15 cellular contexts compared by ENCODE assay signal in genomic region chr1:112110031-112110430, GRCh38.
DNase-seq lines count a peak whose midpoint lies in the region; ATAC-seq, FAIRE-seq and TF ChIP-seq lines count a peak whose summit lies in the region.
"Had no signal": no experiment of that assay in that cellular context is flagged by ENCODE, and none has a peak within 500 bp of the region (broad histone marks: within the 10 kb centered on the region; RNA-seq: fewer than 3 reads in every experiment).

No MANE protein-coding gene starts in this region.

- TF ChIP-seq CTCF in MCF 10A (IDR thresholded peaks at IDR 0.05; ENCODE audit: unreplicated experiment) (no peak), breast epithelium (IDR thresholded peaks at IDR 0.05) (no peak), bronchial epithelial cell (IDR thresholded peaks at IDR 0.05; ENCODE audit: insufficient read depth, low read length, severe bottlenecking) (no peak), lung (IDR thresholded peaks at IDR 0.05; ENCODE audit: control extremely low read depth, extremely low read depth) (no peak), upper lobe of right lung (IDR thresholded peaks at IDR 0.05) (no peak)

- no peaks in the 10 kb centered on the region for H3K9me3 ChIP-seq in breast epithelium
- peaks cover 0 to 2% of the 10 kb centered on the region in 2 donors for H3K9me3 ChIP-seq in lung (ENCODE audit: control insufficient read depth in 2 of 2, insufficient read depth in 1 of 2, low read length in 1 of 2)
- no peaks in the 10 kb centered on the region for H3K9me3 ChIP-seq in upper lobe of right lung
- H3K9me3 ChIP-seq in CD4-positive, alpha-beta memory T cell (ENCODE audit: control insufficient read depth in 1 of 2, low read length in 2 of 2), result no peaks in the 10 kb centered on the region
- H3K9me3 ChIP-seq: Peyer's patch had no signal

- H3K4me3 ChIP-seq in breast epithelium (no peak overlapping the region), bronchial epithelial cell (ENCODE audit: low read depth, low read length) (no peak overlapping the region), lung (no peak overlapping the region), upper lobe of right lung (no peak overlapping the region)
- H3K4me3 ChIP-seq in CD4-positive, alpha-beta memory T cell (ENCODE audit: low read length in 2 of 2), result no peak overlapping the region
- H3K4me3 ChIP-seq: BLaER1, Peyer's patch had no signal

- no peak overlapping the region for H3K27ac Mint-ChIP-seq in MCF 10A (ENCODE audit: low read depth, unreplicated experiment)
- H3K27ac Mint-ChIP-seq in CD4-positive, alpha-beta memory T cell, result no peak overlapping the region
- H3K27ac Mint-ChIP-seq: H9 had no signal

- ATAC-seq in lung (ENCODE audit: insufficient read depth, low FRiP score), result peak; percentile 41
- ATAC-seq in upper lobe of right lung, result peak; percentile 78
- ATAC-seq in GM19328 (IDR thresholded peaks at IDR 0.05; ENCODE audit: unreplicated experiment), result no peak

- intact Hi-C loops in MCF 10A (cut with micrococcal nuclease) (no loop called here), breast epithelium (cut with DNase I; ENCODE audit: low total_unique reads) (no loop called here), upper lobe of right lung (cut with DNase I) (no loop called here)
- intact Hi-C loops in CD4-positive, alpha-beta memory T cell (cut with micrococcal nuclease), result no loop called here

- no peaks in the 10 kb centered on the region for H3K4me1 Mint-ChIP-seq in MCF 10A (ENCODE audit: insufficient read depth, unreplicated experiment)
- no peaks in the 10 kb centered on the region for H3K4me1 Mint-ChIP-seq in CD4-positive, alpha-beta memory T cell
- H3K4me1 Mint-ChIP-seq: H9 had no signal

- CTCF ChIA-PET in MCF 10A (lab: Yijun Ruan, JAX), result interaction anchor here (0.6 kb wide), 1 partner anchor 1026 kb away, joined by 3 read pairs; no protein-coding TSS in a partner anchor
- CTCF ChIA-PET in CD4-positive, alpha-beta memory T cell (lab: Charles Lee; ENCODE audit: partially characterized antibody), result interaction anchor here (0.6 kb wide), 1 partner anchor 1183 kb away, joined by 3 read pairs; no protein-coding TSS in a partner anchor

- no TSS peak for BruUV-seq in MCF 10A (replicated peaks; lab: Mats Ljungman, UMichigan)

- no peaks in the 10 kb centered on the region for H3K36me3 Mint-ChIP-seq in MCF 10A (ENCODE audit: insufficient read depth, unreplicated experiment)
- no peaks in the 10 kb centered on the region for H3K36me3 Mint-ChIP-seq in CD4-positive, alpha-beta memory T cell

- peak; percentile 62 for FAIRE-seq in bronchial epithelial cell (lab: Jason Lieb, UNC)
- FAIRE-seq in GM12892 (lab: Jason Lieb, UNC), result no peak

- H3K9me3 Mint-ChIP-seq in MCF 10A (ENCODE audit: unreplicated experiment), result no peaks in the 10 kb centered on the region
- peaks cover 0 to 9% (median 0%) of the 10 kb centered on the region in 8 donors for H3K9me3 Mint-ChIP-seq in CD4-positive, alpha-beta memory T cell

- POLR2A ChIA-PET in MCF 10A (lab: Yijun Ruan, JAX), result no interaction called here
- POLR2A ChIA-PET in CD4-positive, alpha-beta memory T cell (lab: Charles Lee; ENCODE audit: partially characterized antibody), result no interaction called here

- H3K36me3 ChIP-seq in breast epithelium (no peaks in the 10 kb centered on the region), bronchial epithelial cell (ENCODE audit: control insufficient read depth, insufficient read depth, low read length) (no peaks in the 10 kb centered on the region), lung (ENCODE audit: control insufficient read depth in 2 of 2, insufficient read depth in 2 of 2, low read length in 2 of 2) (no peaks in the 10 kb centered on the region), upper lobe of right lung (no peaks in the 10 kb centered on the region)
- H3K36me3 ChIP-seq in CD4-positive, alpha-beta memory T cell (ENCODE audit: insufficient read depth, low read length), result no peaks in the 10 kb centered on the region
- H3K36me3 ChIP-seq: BLaER1, Peyer's patch had no signal

- 46 to 79% methylated on average over 3 of the region's 3 CpGs for WGBS in lung, 2 donors

- TF ChIP-seq POLR2A in breast epithelium (IDR thresholded peaks at IDR 0.05), result no peak
- TF ChIP-seq POLR2A in GM12892 (IDR thresholded peaks at IDR 0.05; ENCODE audit: low read depth, low read length), result no peak

- H3K27me3 Mint-ChIP-seq in MCF 10A (ENCODE audit: insufficient read depth, unreplicated experiment), result peaks cover 34% of the 10 kb centered on the region
- peaks cover 12 to 20% of the 10 kb centered on the region in 2 donors for H3K27me3 Mint-ChIP-seq in CD4-positive, alpha-beta memory T cell

- H3K27ac ChIP-seq in breast epithelium (no peak overlapping the region), lung (ENCODE audit: low read depth in 1 of 2, low read length in 1 of 2) (no peak overlapping the region), upper lobe of right lung (no peak overlapping the region)
- no peak overlapping the region for H3K27ac ChIP-seq in CD4-positive, alpha-beta memory T cell (ENCODE audit: low read depth, low read length)
- H3K27ac ChIP-seq: 22Rv1, BLaER1, Peyer's patch had no signal

- H3K4me1 ChIP-seq in breast epithelium (no peaks in the 10 kb centered on the region), lung (ENCODE audit: control insufficient read depth in 2 of 2, insufficient read depth in 2 of 2, low read length in 2 of 2) (peaks cover 0 to 1% of the 10 kb centered on the region in 2 donors), upper lobe of right lung (peaks cover 4% of the 10 kb centered on the region)
- no peaks in the 10 kb centered on the region for H3K4me1 ChIP-seq in CD4-positive, alpha-beta memory T cell (ENCODE audit: insufficient read depth, low read length)
- H3K4me1 ChIP-seq: BLaER1, Peyer's patch had no signal

- no peaks in the 10 kb centered on the region for H3K27me3 ChIP-seq in breast epithelium
- peaks cover 2% of the 10 kb centered on the region for H3K27me3 ChIP-seq in bronchial epithelial cell (ENCODE audit: control insufficient read depth, insufficient read depth, low read length)
- H3K27me3 ChIP-seq in lung (ENCODE audit: control insufficient read depth, insufficient read depth), result no peaks in the 10 kb centered on the region
- H3K27me3 ChIP-seq in upper lobe of right lung, result no peaks in the 10 kb centered on the region
- peaks cover 1% of the 10 kb centered on the region for H3K27me3 ChIP-seq in CD4-positive, alpha-beta memory T cell (ENCODE audit: insufficient read depth, low read length)
- H3K27me3 ChIP-seq: BLaER1, Peyer's patch had no signal

- DNase-seq in MCF 10A (ENCODE audit: unreplicated experiment), result peak; percentile 4
- no peak for DNase-seq in breast epithelium (ENCODE audit: low spot score in 2 of 2)
- peak; percentile 52 for DNase-seq in bronchial epithelial cell (ENCODE audit: low read depth)
- peak; percentile 67 for DNase-seq in lung (ENCODE audit: low spot score)
- no peak for DNase-seq in upper lobe of right lung
- DNase-seq in GM12892 (ENCODE audit: insufficient read length), result no peak
- no peak for DNase-seq in CD4-positive, alpha-beta memory T cell
- DNase-seq: H9, MM.1S, NCI-H187 treated with DMSO at 0.1 percent for 48 hours, NCI-H524, Peyer's patch had no signal

- no peak overlapping the region for H3K4me3 Mint-ChIP-seq in MCF 10A (ENCODE audit: unreplicated experiment)
- no peak overlapping the region for H3K4me3 Mint-ChIP-seq in CD4-positive, alpha-beta memory T cell
- H3K4me3 Mint-ChIP-seq: H9 had no signal

Comparison
In these comparisons a context has a peak if more than half of its experiments do, and no peak if none do; other contexts are left out.
1. DNase-seq: peak in MCF 10A (single experiment), bronchial epithelial cell (single experiment) and lung (single experiment); none in breast epithelium (0 of 2), upper lobe of right lung (single experiment), GM12892 (single experiment) and CD4-positive, alpha-beta memory T cell (0 of 5).